ENCODE assay signal across 1 cellular context in genomic region chr10:67262675-67263074, GRCh38.
TF ChIP-seq lines count a peak whose summit lies in the region.

No MANE protein-coding gene starts in this region.

TF ChIP-seq in GM23338, 12 proteins besides CTCF, POLR2A, EP300 and RAD21 (continued from another document):
- TF ChIP-seq, protein P1, sequence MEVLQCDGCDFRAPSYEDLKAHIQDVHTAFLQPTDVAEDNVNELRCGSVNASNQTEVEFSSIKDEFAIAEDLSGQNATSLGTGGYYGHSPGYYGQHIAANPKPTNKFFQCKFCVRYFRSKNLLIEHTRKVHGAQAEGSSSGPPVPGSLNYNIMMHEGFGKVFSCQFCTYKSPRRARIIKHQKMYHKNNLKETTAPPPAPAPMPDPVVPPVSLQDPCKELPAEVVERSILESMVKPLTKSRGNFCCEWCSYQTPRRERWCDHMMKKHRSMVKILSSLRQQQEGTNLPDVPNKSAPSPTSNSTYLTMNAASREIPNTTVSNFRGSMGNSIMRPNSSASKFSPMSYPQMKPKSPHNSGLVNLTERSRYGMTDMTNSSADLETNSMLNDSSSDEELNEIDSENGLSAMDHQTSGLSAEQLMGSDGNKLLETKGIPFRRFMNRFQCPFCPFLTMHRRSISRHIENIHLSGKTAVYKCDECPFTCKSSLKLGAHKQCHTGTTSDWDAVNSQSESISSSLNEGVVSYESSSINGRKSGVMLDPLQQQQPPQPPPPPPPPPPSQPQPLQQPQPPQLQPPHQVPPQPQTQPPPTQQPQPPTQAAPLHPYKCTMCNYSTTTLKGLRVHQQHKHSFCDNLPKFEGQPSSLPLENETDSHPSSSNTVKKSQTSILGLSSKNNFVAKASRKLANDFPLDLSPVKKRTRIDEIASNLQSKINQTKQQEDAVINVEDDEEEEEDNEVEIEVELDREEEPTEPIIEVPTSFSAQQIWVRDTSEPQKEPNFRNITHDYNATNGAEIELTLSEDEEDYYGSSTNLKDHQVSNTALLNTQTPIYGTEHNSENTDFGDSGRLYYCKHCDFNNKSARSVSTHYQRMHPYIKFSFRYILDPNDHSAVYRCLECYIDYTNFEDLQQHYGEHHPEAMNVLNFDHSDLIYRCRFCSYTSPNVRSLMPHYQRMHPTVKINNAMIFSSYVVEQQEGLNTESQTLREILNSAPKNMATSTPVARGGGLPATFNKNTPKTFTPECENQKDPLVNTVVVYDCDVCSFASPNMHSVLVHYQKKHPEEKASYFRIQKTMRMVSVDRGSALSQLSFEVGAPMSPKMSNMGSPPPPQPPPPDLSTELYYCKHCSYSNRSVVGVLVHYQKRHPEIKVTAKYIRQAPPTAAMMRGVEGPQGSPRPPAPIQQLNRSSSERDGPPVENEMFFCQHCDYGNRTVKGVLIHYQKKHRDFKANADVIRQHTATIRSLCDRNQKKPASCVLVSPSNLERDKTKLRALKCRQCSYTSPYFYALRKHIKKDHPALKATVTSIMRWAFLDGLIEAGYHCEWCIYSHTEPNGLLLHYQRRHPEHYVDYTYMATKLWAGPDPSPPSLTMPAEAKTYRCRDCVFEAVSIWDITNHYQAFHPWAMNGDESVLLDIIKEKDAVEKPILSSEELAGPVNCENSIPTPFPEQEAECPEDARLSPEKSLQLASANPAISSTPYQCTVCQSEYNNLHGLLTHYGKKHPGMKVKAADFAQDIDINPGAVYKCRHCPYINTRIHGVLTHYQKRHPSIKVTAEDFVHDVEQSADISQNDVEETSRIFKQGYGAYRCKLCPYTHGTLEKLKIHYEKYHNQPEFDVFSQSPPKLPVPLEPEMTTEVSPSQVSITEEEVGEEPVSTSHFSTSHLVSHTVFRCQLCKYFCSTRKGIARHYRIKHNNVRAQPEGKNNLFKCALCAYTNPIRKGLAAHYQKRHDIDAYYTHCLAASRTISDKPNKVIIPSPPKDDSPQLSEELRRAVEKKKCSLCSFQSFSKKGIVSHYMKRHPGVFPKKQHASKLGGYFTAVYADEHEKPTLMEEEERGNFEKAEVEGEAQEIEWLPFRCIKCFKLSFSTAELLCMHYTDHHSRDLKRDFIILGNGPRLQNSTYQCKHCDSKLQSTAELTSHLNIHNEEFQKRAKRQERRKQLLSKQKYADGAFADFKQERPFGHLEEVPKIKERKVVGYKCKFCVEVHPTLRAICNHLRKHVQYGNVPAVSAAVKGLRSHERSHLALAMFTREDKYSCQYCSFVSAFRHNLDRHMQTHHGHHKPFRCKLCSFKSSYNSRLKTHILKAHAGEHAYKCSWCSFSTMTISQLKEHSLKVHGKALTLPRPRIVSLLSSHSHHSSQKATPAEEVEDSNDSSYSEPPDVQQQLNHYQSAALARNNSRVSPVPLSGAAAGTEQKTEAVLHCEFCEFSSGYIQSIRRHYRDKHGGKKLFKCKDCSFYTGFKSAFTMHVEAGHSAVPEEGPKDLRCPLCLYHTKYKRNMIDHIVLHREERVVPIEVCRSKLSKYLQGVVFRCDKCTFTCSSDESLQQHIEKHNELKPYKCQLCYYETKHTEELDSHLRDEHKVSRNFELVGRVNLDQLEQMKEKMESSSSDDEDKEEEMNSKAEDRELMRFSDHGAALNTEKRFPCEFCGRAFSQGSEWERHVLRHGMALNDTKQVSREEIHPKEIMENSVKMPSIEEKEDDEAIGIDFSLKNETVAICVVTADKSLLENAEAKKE (CRISPR knock-in tag; IDR thresholded peaks at IDR 0.05), result no peak
- TF ChIP-seq, protein P2, sequence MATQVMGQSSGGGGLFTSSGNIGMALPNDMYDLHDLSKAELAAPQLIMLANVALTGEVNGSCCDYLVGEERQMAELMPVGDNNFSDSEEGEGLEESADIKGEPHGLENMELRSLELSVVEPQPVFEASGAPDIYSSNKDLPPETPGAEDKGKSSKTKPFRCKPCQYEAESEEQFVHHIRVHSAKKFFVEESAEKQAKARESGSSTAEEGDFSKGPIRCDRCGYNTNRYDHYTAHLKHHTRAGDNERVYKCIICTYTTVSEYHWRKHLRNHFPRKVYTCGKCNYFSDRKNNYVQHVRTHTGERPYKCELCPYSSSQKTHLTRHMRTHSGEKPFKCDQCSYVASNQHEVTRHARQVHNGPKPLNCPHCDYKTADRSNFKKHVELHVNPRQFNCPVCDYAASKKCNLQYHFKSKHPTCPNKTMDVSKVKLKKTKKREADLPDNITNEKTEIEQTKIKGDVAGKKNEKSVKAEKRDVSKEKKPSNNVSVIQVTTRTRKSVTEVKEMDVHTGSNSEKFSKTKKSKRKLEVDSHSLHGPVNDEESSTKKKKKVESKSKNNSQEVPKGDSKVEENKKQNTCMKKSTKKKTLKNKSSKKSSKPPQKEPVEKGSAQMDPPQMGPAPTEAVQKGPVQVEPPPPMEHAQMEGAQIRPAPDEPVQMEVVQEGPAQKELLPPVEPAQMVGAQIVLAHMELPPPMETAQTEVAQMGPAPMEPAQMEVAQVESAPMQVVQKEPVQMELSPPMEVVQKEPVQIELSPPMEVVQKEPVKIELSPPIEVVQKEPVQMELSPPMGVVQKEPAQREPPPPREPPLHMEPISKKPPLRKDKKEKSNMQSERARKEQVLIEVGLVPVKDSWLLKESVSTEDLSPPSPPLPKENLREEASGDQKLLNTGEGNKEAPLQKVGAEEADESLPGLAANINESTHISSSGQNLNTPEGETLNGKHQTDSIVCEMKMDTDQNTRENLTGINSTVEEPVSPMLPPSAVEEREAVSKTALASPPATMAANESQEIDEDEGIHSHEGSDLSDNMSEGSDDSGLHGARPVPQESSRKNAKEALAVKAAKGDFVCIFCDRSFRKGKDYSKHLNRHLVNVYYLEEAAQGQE (IDR thresholded peaks at IDR 0.05; ENCODE audit: unreplicated experiment), result no peak
- TF ChIP-seq JUNB (IDR thresholded peaks at IDR 0.05; ENCODE audit: unreplicated experiment) (no peak), ZNF331 (CRISPR knock-in tag; IDR thresholded peaks at IDR 0.05; ENCODE audit: low read depth) (no peak), POLR2AphosphoS5 (IDR thresholded peaks at IDR 0.05; ENCODE audit: low read depth) (no peak), ZNF114 (CRISPR knock-in tag; IDR thresholded peaks at IDR 0.05) (no peak)
